ENCODE assay signal across 32 cellular contexts in the genomic region with DNA sequence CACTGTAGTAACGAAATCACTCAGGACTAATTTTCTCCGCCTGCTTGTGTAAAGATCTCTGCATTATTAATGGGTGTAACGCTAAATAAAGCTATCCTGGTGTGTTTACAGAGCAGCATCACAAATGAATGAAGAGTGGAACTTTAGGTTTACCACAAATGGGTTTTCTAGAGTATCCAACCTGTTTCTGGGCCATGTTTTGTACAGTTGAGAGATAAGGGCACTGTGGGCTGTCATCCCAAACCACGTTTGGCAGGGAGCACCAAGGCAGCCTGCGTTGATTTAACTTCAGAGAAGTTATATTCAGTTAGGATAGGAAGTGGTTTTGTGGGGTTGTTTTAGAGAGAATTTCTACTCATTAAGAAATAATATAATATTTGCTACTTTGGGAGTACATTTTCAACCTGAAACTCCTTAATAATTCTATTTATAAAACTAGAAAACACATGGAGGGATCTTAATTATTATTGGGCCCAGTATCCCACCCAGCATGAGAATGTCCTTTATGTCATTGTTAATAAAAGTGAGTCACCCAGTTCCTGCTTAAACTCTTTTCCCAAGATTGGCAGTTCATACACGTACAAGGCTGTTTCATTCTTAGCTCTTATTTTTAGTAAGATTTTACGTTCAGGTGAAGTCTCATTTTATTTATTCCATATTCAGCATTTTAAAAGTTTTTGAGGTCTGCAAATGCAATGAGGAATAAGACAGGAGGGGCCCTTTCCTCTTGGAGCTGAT. TPM values are rescaled to one million over a fixed set of nuclear protein-coding genes. Genes with fewer than 3 reads are reported as not detected.
"Had no signal": no experiment of that assay in that cellular context is flagged by ENCODE, and none has a peak within 500 bp of the region (broad histone marks: within the 10 kb centered on the region; RNA-seq: fewer than 3 reads in every experiment).

No MANE protein-coding gene starts in this region.

- H3K4me3 ChIP-seq: ascending aorta, cardiac muscle cell had no signal

- ATAC-seq: activated CD8-positive, alpha-beta T cell treated with anti-CD3 and anti-CD28 coated beads for 36 hours; activated T-cell treated with anti-CD3 and anti-CD28 coated beads, Interleukin-2, amount 50 U/mL, for 72 hours; activated T-helper 17 cell treated with anti-CD3 and anti-CD28 coated beads, Interleukin-2, amount 50 U/mL, for 72 hours had no signal

- DNase-seq: activated CD4-positive, alpha-beta T cell treated with anti-CD3 and anti-CD28 coated beads, Interleukin-2, amount 10 ng/mL, durations not matched to agents 24 days and 14 days; activated CD4-positive, alpha-beta T cell treated with anti-CD3 and anti-CD28 coated beads, Interleukin-2, amount 50 U/mL, for 4 hours; activated CD8-positive, alpha-beta T cell treated with anti-CD3 and anti-CD28 coated beads for 36 hours; activated effector memory CD4-positive, alpha-beta T cell treated with anti-CD3 and anti-CD28 coated beads, Interleukin-2, amount 50 U/mL, for 16 hours; activated naive CD4-positive, alpha-beta T cell; activated naive CD4-positive, alpha-beta T cell treated with anti-CD3 and anti-CD28 coated beads, Interleukin-2, amount 50 U/mL, for 16 hours; activated naive CD8-positive, alpha-beta T cell treated with anti-CD3 and anti-CD28 coated beads for 36 hours; activated T-cell treated with anti-CD3 and anti-CD28 coated beads, Interleukin-2, amount 50 U/mL, for 1 hour; activated T-cell treated with anti-CD3 and anti-CD28 coated beads, Interleukin-2, amount 50 U/mL, for 72 hours; amygdala; KG1; MM.1S; NCI-H1092; NCI-H1436 treated with DMSO at 0.1 percent for 48 hours; NCI-H187 treated with DMSO at 0.1 percent for 48 hours; NCI-H2081 treated with DMSO at 0.1 percent for 48 hours; NCI-H226; NCI-H446 treated with DMSO at 0.1 percent for 48 hours; NCI-H524; NCI-H69; NCI-H82; NK-92 treated with Interleukin-12 subunit alpha and Interleukin-12 subunit beta, amount 100 ng/mL, for 24 hours; OCI-M1; Right ventricle myocardium superior; T1000 had no signal

RNA-seq across cellular contexts. Expression of gene KCNN2, which starts 8.0 kb away (rescaled TPM):
- total RNA-seq: activated CD4-positive, alpha-beta T cell treated with anti-CD3 and anti-CD28 coated beads, Interleukin-2, amount 10 ng/mL, durations not matched to agents 24 days and 14 days; activated CD8-positive, alpha-beta memory T cell treated with anti-CD3 and anti-CD28 coated beads for 36 hours; activated CD8-positive, alpha-beta T cell treated with anti-CD3 and anti-CD28 coated beads for 36 hours; activated naive CD8-positive, alpha-beta T cell treated with anti-CD3 and anti-CD28 coated beads for 36 hours; activated T-cell treated with anti-CD3 and anti-CD28 coated beads, Interleukin-2, amount 50 U/mL, for 72 hours; activated T-helper 17 cell treated with anti-CD3 and anti-CD28 coated beads, Interleukin-2, amount 50 U/mL, for 72 hours; chondrocyte; T-helper 1 cell treated with Interleukin-12 subunit alpha and Interleukin-12 subunit beta and Interleukin-4 antibody, amounts not matched to agents 30 ng/mL and 1 ng/mL, for 36 hours; T-helper 2 cell treated with Interferon-gamma antibody and Interleukin-4, amounts not matched to agents 100 ng/mL and 5 ng/mL, for 36 hours had no signal
